8 cellular contexts compared by ENCODE assay signal in the genomic region with DNA sequence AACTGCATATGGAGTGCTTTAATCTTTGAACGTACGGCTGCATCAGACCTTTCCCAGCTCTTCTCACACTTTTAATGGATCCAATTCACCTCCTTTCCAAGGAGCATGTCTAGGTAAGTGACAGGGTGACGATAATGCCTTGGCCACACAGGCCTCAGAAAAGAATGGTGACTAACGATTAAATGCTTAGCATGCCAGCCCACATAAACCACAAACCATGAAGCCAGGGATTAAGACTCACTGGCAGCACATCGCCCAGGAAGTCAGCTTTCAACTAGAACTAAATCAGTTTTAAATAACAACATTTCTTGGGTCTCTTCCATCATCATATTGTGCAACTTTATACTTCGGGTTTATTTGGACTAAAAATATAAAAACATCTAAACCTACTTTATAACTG. TPM values are rescaled to one million over a fixed set of nuclear protein-coding genes. Genes with fewer than 3 reads are reported as not detected.
DNase-seq lines count a peak whose midpoint lies in the region; ATAC-seq, FAIRE-seq and TF ChIP-seq lines count a peak whose summit lies in the region.

No MANE protein-coding gene starts in this region.

- H3K4me1 ChIP-seq in A549, result 0 out of 3 replicates have a peak, but pooled peaks cover 3% of the 10 kb centered on the region

- no peak for TF ChIP-seq POLR2A in A549 (IDR thresholded peaks at IDR 0.05; ENCODE audit: low read length)

- CTCF ChIA-PET in A549 (lab: Yijun Ruan, JAX), result no interaction called here

- TF ChIP-seq EP300 in A549 (IDR thresholded peaks at IDR 0.05), result no peak

- DNase-seq in A549 (ENCODE audit: low read depth in 1 of 2, low spot score in 1 of 2) (peak in 1 of 2 experiments; percentile 17), KG1 (lab: John Stamatoyannopoulos, UW) (peak; percentile 41), iris pigment epithelial cell (ENCODE audit: low read depth) (peak; percentile 88), globus pallidus (ENCODE audit: low spot score) (no peak), left lobe of liver (ENCODE audit: low spot score) (no peak)
- peak; percentile 51 to 55 for DNase-seq in activated T-cell treated with anti-CD3 and anti-CD28 coated beads, Interleukin-2, amount 50 U/mL, for 48 hours

- no peak for TF ChIP-seq RAD21 in A549 (conservative IDR thresholded peaks at IDR 0.05 in 1 of 2, IDR thresholded peaks at IDR 0.05 in 1 of 2)

- ATAC-seq in A549 (peak in 1 of 2 experiments; percentile 45; a peak in 1 of 6 replicates), HG02571 (IDR thresholded peaks at IDR 0.05; ENCODE audit: unreplicated experiment) (no peak), GM19395 (IDR thresholded peaks at IDR 0.05; ENCODE audit: unreplicated experiment) (no peak), left lobe of liver (no peak)

- H3K27ac ChIP-seq in A549, result no peak overlapping the region; a peak in 1 of 6 replicates

- WGBS in A549 (ENCODE audit: missing lambda C conversion rate), result 51% methylated on average over 6 of the region's 6 CpGs

- H3K9me3 ChIP-seq in A549, result no peaks in the 10 kb centered on the region

- H3K4me2 ChIP-seq in A549, result peak overlapping the region; percentile 44; the same call in 2 of the 3 replicates

- POLR2A ChIA-PET in A549 (lab: Yijun Ruan, JAX), result no interaction called here

- no peak overlapping the region for H3K4me3 ChIP-seq in A549

- no peak for TF ChIP-seq CTCF in A549 (IDR thresholded peaks at IDR 0.05)

- FAIRE-seq in A549 (lab: Jason Lieb, UNC), result no peak

TF ChIP-seq in A549, 52 proteins besides CTCF, POLR2A, EP300 and RAD21:
- TF ChIP-seq PHF8 (IDR thresholded peaks at IDR 0.05; ENCODE audit: borderline replicate concordance, low read depth), result no peak
- no peak for TF ChIP-seq CHD2 (IDR thresholded peaks at IDR 0.05; ENCODE audit: low read length, partially characterized antibody)
- no peak for TF ChIP-seq SMC3 (IDR thresholded peaks at IDR 0.05)
- no peak for TF ChIP-seq SREBF2 (IDR thresholded peaks at IDR 0.05)
- no peak for TF ChIP-seq RNF2 (IDR thresholded peaks at IDR 0.05; ENCODE audit: borderline replicate concordance, low read depth)
- TF ChIP-seq RFX5 (IDR thresholded peaks at IDR 0.05), result no peak
- TF ChIP-seq RCOR1 (IDR thresholded peaks at IDR 0.05; ENCODE audit: low read depth, low read length), result no peak
- no peak for TF ChIP-seq CBX2 (IDR thresholded peaks at IDR 0.05; ENCODE audit: borderline replicate concordance, low read depth)
- TF ChIP-seq HEYL (CRISPR knock-in tag; IDR thresholded peaks at IDR 0.05), result no peak
- TF ChIP-seq NR3C1 (IDR thresholded peaks at IDR 0.05), result no peak
TF ChIP-seq in A549: peak in this region for 0.

RNA-seq across cellular contexts. Expression of gene INPP4B, which starts 28.7 kb away (rescaled TPM):
- polyA plus RNA-seq in A549 (2011; rRNA removed), result 12.5 and 14.9 TPM in 2 replicates
- polyA plus RNA-seq in A549 (2012; cell fraction: cytosol; rRNA removed), result 1.8 TPM in 2 replicates
- polyA plus RNA-seq in A549 (2012; cell fraction: nucleus; rRNA removed), result 1.3 and 1.9 TPM in 2 replicates
- polyA plus RNA-seq in A549 (2017; fragmentation: RNase III; extraction: RNeasy Plus Mini Kit Qiagen cat#74134 plus additional on column Dnase treatment), result 6.3 to 7.5 TPM (median 7.2 TPM) in 3 replicates
- polyA minus RNA-seq in A549 (2011; rRNA and poly(A)+ RNA removed), result 49.1 and 49.8 TPM in 2 replicates
- 0.93 TPM for total RNA-seq in left lobe of liver

Comparison
In these comparisons a context has a peak if more than half of its experiments do, and no peak if none do; other contexts are left out.
1. DNase-seq: peak in KG1 (single experiment), activated T-cell treated with anti-CD3 and anti-CD28 coated beads, Interleukin-2, amount 50 U/mL, for 48 hours (2 of 2) and iris pigment epithelial cell (single experiment); none in globus pallidus (single experiment) and left lobe of liver (single experiment).